ENCODE assay signal across 9 cellular contexts in genomic region chr3:115986555-115987207, GRCh38.
DNase-seq lines count a peak whose midpoint lies in the region; ATAC-seq and TF ChIP-seq lines count a peak whose summit lies in the region.
"Had no signal": no experiment of that assay in that cellular context is flagged by ENCODE, and none has a peak within 500 bp of the region (broad histone marks: within the 10 kb centered on the region; RNA-seq: fewer than 3 reads in every experiment).

No MANE protein-coding gene starts in this region.

- no peak overlapping the region for H3K4me3 ChIP-seq in AG04450 (ENCODE audit: low read depth, low read length)

- no peak for DNase-seq in AG04450 (ENCODE audit: low read depth, low spot score)
- no peak for DNase-seq in GM10266 (ENCODE audit: extremely low spot score)
- peak; percentile 35 for DNase-seq in NCI-H82 treated with DMSO at 0.1 percent for 48 hours (lab: John Stamatoyannopoulos, UW; ENCODE audit: unreplicated experiment)
- DNase-seq in fibroblast of peridontal ligament (ENCODE audit: extremely low read depth): peak; percentile 16
- DNase-seq in activated gamma-delta T cell treated with Interleukin-2 at 50 U/mL for 16 hours: no peak
- no peak for DNase-seq in HK-2 (ENCODE audit: unreplicated experiment)
- no peak for DNase-seq in activated CD8-positive, alpha-beta memory T cell treated with anti-CD3 and anti-CD28 coated beads for 24 hours
- DNase-seq: nephron progenitor cell had no signal

- H3K27ac ChIP-seq in AG04450 (ENCODE audit: low read depth, low read length): no peak overlapping the region

- no peaks in the 10 kb centered on the region for H3K27me3 ChIP-seq in AG04450 (ENCODE audit: control insufficient read depth, insufficient read depth, low read length)

- POLR2A ChIA-PET in AG04450 (lab: Yijun Ruan, JAX): interaction anchor here (0.7 kb wide), 1 partner anchor 47 kb away, joined by 3 read pairs; no protein-coding TSS in a partner anchor

- CTCF ChIA-PET in AG04450 (lab: Charles Lee): interaction anchor here (0.7 to 1.2 kb wide), 4 partner anchors 11 to 784 kb away, joined by 4 to 8 read pairs (median 4); no protein-coding TSS in a partner anchor

- TF ChIP-seq CTCF in AG04450 (IDR thresholded peaks at IDR 0.05; ENCODE audit: low read depth, low read length): peak; percentile 40
- TF ChIP-seq CTCF in GM10266 (IDR thresholded peaks at IDR 0.05; ENCODE audit: control insufficient read depth, insufficient read depth, low read depth, missing control alignments): peak; percentile 26

- H3K9me3 ChIP-seq in AG04450 (ENCODE audit: control insufficient read depth, insufficient read depth, low read length): no peaks in the 10 kb centered on the region

- no peak for ATAC-seq in HG02623 (IDR thresholded peaks at IDR 0.05; ENCODE audit: unreplicated experiment)

Comparison
In these comparisons a context has a peak if more than half of its experiments do, and no peak if none do; other contexts are left out.
1. DNase-seq: peak in NCI-H82 treated with DMSO at 0.1 percent for 48 hours (single experiment) and fibroblast of peridontal ligament (single experiment); none in AG04450 (single experiment), GM10266 (single experiment), activated gamma-delta T cell treated with Interleukin-2 at 50 U/mL for 16 hours (single experiment), HK-2 (single experiment) and activated CD8-positive, alpha-beta memory T cell treated with anti-CD3 and anti-CD28 coated beads for 24 hours (single experiment).